14 cellular contexts compared by ENCODE assay signal in genomic region chr4:87018751-87019150, GRCh38.
DNase-seq lines count a peak whose midpoint lies in the region; ATAC-seq and TF ChIP-seq lines count a peak whose summit lies in the region.
"Had no signal": no experiment of that assay in that cellular context is flagged by ENCODE, and none has a peak within 500 bp of the region (broad histone marks: within the 10 kb centered on the region; RNA-seq: fewer than 3 reads in every experiment).

No MANE protein-coding gene starts in this region.

- POLR2A ChIA-PET in OCI-LY7 (lab: Charles Lee), result interaction anchor here (1.3 kb wide), 1 partner anchor 35 kb away, joined by 3 read pairs; no protein-coding TSS in a partner anchor

- H3K9me2 ChIP-seq in OCI-LY7 (ENCODE audit: insufficient read depth, low read length), result no peaks in the 10 kb centered on the region

- H3K4me3 Mint-ChIP-seq in activated naive CD4-positive, alpha-beta T cell treated with anti-CD3 and anti-CD28 coated beads for 36 hours, result no peak overlapping the region
- H3K4me3 Mint-ChIP-seq in immature natural killer cell, result no peak overlapping the region

- H3K27me3 ChIP-seq in stomach (no peaks in the 10 kb centered on the region), colonic mucosa (no peaks in the 10 kb centered on the region)

- TF ChIP-seq CTCF in OCI-LY7 (conservative IDR thresholded peaks at IDR 0.05; ENCODE audit: low read length), result no peak
- TF ChIP-seq CTCF in stomach (IDR thresholded peaks at IDR 0.05), result no peak
- no peak for TF ChIP-seq CTCF in colonic mucosa (IDR thresholded peaks at IDR 0.05)

- H4K20me1 ChIP-seq in OCI-LY7 (ENCODE audit: insufficient read depth, low read length), result peaks cover 15% of the 10 kb centered on the region; the same call in 1 of the 2 replicates

- TF ChIP-seq POLR2A in stomach (IDR thresholded peaks at IDR 0.05), result no peak

- no TSS peak for BruUV-seq in OCI-LY7 (replicated peaks; lab: Mats Ljungman, UMichigan)

- no peaks in the 10 kb centered on the region for H3K36me3 ChIP-seq in OCI-LY7 (ENCODE audit: insufficient read depth, low read length)
- no peaks in the 10 kb centered on the region for H3K36me3 ChIP-seq in stomach
- no peaks in the 10 kb centered on the region for H3K36me3 ChIP-seq in colonic mucosa

- H3K4me1 Mint-ChIP-seq in activated naive CD4-positive, alpha-beta T cell treated with anti-CD3 and anti-CD28 coated beads for 36 hours (ENCODE audit: low read depth), result peaks cover 76% of the 10 kb centered on the region
- H3K4me1 Mint-ChIP-seq in immature natural killer cell, result peaks cover 72 to 95% of the 10 kb centered on the region in 2 donors

- CTCF ChIA-PET in activated naive CD4-positive, alpha-beta T cell treated with anti-CD3 and anti-CD28 coated beads for 36 hours (lab: Charles Lee), result no interaction called here
- CTCF ChIA-PET in OCI-LY7 (lab: Charles Lee; ENCODE audit: unreplicated experiment), result no interaction called here

- peaks cover 97% of the 10 kb centered on the region for H3K79me2 ChIP-seq in OCI-LY7 (ENCODE audit: insufficient read depth, low read depth, low read length)

- peak overlapping the region; percentile 63 for H3K27ac ChIP-seq in OCI-LY7 (ENCODE audit: low read depth, low read length, poor library complexity, severe bottlenecking)
- peak overlapping the region in 3 of 5 donors; percentile 36 to 66 (median 36) for H3K27ac ChIP-seq in stomach
- H3K27ac ChIP-seq in colonic mucosa, result no peak overlapping the region

- H3K36me3 Mint-ChIP-seq in activated naive CD4-positive, alpha-beta T cell treated with anti-CD3 and anti-CD28 coated beads for 36 hours (ENCODE audit: low read depth), result peaks cover 8% of the 10 kb centered on the region
- no peaks in the 10 kb centered on the region for H3K36me3 Mint-ChIP-seq in immature natural killer cell

- no peak for DNase-seq in activated naive CD4-positive, alpha-beta T cell treated with anti-CD3 and anti-CD28 coated beads for 36 hours
- DNase-seq in activated naive CD4-positive, alpha-beta T cell (lab: John Stamatoyannopoulos, UW), result no peak
- DNase-seq in OCI-LY7 (ENCODE audit: low spot score) (peak; percentile 23), immature natural killer cell (no peak), stomach (no peak), colonic mucosa (no peak)
- DNase-seq in NK-92 treated with Interleukin-12 subunit alpha and Interleukin-12 subunit beta, amount 100 ng/mL, for 24 hours (lab: John Stamatoyannopoulos, UW), result no peak
- DNase-seq: activated CD4-positive, CD25-positive, alpha-beta regulatory T cell; effector CD4-positive, alpha-beta T cell; midbrain; NCI-H446; occipital lobe had no signal

- peak overlapping the region; percentile 65 for H3K4me2 ChIP-seq in OCI-LY7 (ENCODE audit: low read length)

- H3K27ac Mint-ChIP-seq in activated naive CD4-positive, alpha-beta T cell treated with anti-CD3 and anti-CD28 coated beads for 36 hours, result peak overlapping the region; percentile 30
- peak overlapping the region in 5 of 6 donors; percentile 20 to 77 (median 65) for H3K27ac Mint-ChIP-seq in immature natural killer cell

- no peak overlapping the region for H2AFZ ChIP-seq in OCI-LY7 (ENCODE audit: low read length)

- intact Hi-C loops in activated naive CD4-positive, alpha-beta T cell treated with anti-CD3 and anti-CD28 coated beads for 36 hours (cut with micrococcal nuclease), result loop anchor here (2.0 kb wide), 1 partner anchor 40 kb away; no protein-coding TSS in a partner anchor
- intact Hi-C loops in OCI-LY7 (cut with micrococcal nuclease; ENCODE audit: unreplicated experiment), result no loop called here
- intact Hi-C loops in stomach (cut with DNase I; ENCODE audit: low total_unique reads), result no loop called here
- intact Hi-C loops in colonic mucosa (cut with DNase I), result no loop called here

- H3K4me1 ChIP-seq in OCI-LY7 (ENCODE audit: insufficient read depth, low read length, poor library complexity, severe bottlenecking) (peaks cover 69% of the 10 kb centered on the region), stomach (peaks cover 41 to 86% (median 66%) of the 10 kb centered on the region in 4 donors), colonic mucosa (no peaks in the 10 kb centered on the region)

- no peaks in the 10 kb centered on the region for H3K27me3 Mint-ChIP-seq in activated naive CD4-positive, alpha-beta T cell treated with anti-CD3 and anti-CD28 coated beads for 36 hours (ENCODE audit: low read depth)
- peaks cover 0 to 2% (median 0%) of the 10 kb centered on the region in 3 donors for H3K27me3 Mint-ChIP-seq in immature natural killer cell (ENCODE audit: low read depth in 3 of 3)

- no peaks in the 10 kb centered on the region for H3K9me3 Mint-ChIP-seq in activated naive CD4-positive, alpha-beta T cell treated with anti-CD3 and anti-CD28 coated beads for 36 hours
- no peaks in the 10 kb centered on the region for H3K9me3 Mint-ChIP-seq in immature natural killer cell
- H3K9me3 Mint-ChIP-seq: activated naive CD4-positive, alpha-beta T cell treated with anti-CD3 and anti-CD28 coated beads, Interleukin-2, amount 50 U/mL, for 72 hours had no signal

- no peak for ATAC-seq in GM19023 (IDR thresholded peaks at IDR 0.05; ENCODE audit: unreplicated experiment)

- no peak overlapping the region for H3K9ac ChIP-seq in colonic mucosa (ENCODE audit: low read depth in 2 of 2, low read length in 2 of 2)

- WGBS in stomach, 5 donors, result 47 to 78% (median 65%) methylated on average over 1 of the region's 1 CpG

- no peak overlapping the region for H3K4me3 ChIP-seq in OCI-LY7 (ENCODE audit: low read depth, low read length, poor library complexity, severe bottlenecking)
- H3K4me3 ChIP-seq in stomach, result no peak overlapping the region
- no peak overlapping the region for H3K4me3 ChIP-seq in colonic mucosa

- no peaks in the 10 kb centered on the region for H3K9me3 ChIP-seq in OCI-LY7 (ENCODE audit: low read length)
- H3K9me3 ChIP-seq in stomach, result no peaks in the 10 kb centered on the region
- no peaks in the 10 kb centered on the region for H3K9me3 ChIP-seq in colonic mucosa

- TF ChIP-seq EP300 in stomach (IDR thresholded peaks at IDR 0.05), result no peak
